Comparison of ENCODE assay signal across 20 cellular contexts in genomic region chr5:149496166-149496565, GRCh38. TPM values are rescaled to one million over a fixed set of nuclear protein-coding genes. Genes with fewer than 3 reads are reported as not detected.
DNase-seq lines count a peak whose midpoint lies in the region; ATAC-seq and TF ChIP-seq lines count a peak whose summit lies in the region.
"Had no signal": no experiment of that assay in that cellular context is flagged by ENCODE, and none has a peak within 500 bp of the region (broad histone marks: within the 10 kb centered on the region; RNA-seq: fewer than 3 reads in every experiment).

No MANE protein-coding gene starts in this region.

- WGBS in IMR-90 (ENCODE audit: extremely low coverage in 2 of 2, insufficient read length in 1 of 2), 2 experiments, result 67% methylated on average over 1 of the region's 1 CpG; no CpG with 5 or more reads in 1 of the 2 experiments

- H2BK5ac ChIP-seq in IMR-90 (ENCODE audit: low read depth, low read length, poor library complexity, severe bottlenecking), result peak overlapping the region; percentile 93

- H3K4ac ChIP-seq in IMR-90 (ENCODE audit: low read depth, low read length), result peak overlapping the region; percentile 50; the same call in 1 of the 2 replicates

- H2AK9ac ChIP-seq in IMR-90 (replicated peaks; ENCODE audit: low read depth, low read length, poor library complexity), result no peak overlapping the region

- no peak for DNase-seq in Calu3
- no peak for DNase-seq in IMR-90
- no peak for DNase-seq in endothelial cell (ENCODE audit: low spot score)
- DNase-seq in osteoblast (ENCODE audit: insufficient read length, low spot score, missing footprints), result no peak
- no peak for DNase-seq in KBM-7
- no peak for DNase-seq in Peyer's patch
- DNase-seq: activated CD4-positive, alpha-beta T cell treated with anti-CD3 and anti-CD28 coated beads, Interleukin-2, amount 50 U/mL, for 48 hours; activated naive CD4-positive, alpha-beta T cell; NCI-H1694; SJCRH30; stimulated activated naive CD4-positive, alpha-beta T cell; trophoblast cell had no signal

- H3K9ac ChIP-seq in IMR-90 (ENCODE audit: low read depth, low read length), result no peak overlapping the region

- CTCF ChIA-PET in Calu3 (lab: Charles Lee) (interaction anchor here (0.8 kb wide), 1 partner anchor 44 kb away, joined by 6 read pairs; no protein-coding TSS in a partner anchor), IMR-90 (lab: Yijun Ruan, JAX) (interaction anchor here (1.0 to 1.6 kb wide), 2 partner anchors 10 to 55 kb away, joined by 3 to 4 read pairs; partner anchors contain the start of gene CSNK1A1)

- H3K27ac Mint-ChIP-seq in Calu3 (ENCODE audit: unreplicated experiment) (no peak overlapping the region), endothelial cell (ENCODE audit: unreplicated experiment) (no peak overlapping the region)
- H3K27ac Mint-ChIP-seq: T-helper 1 cell treated with Interleukin-12 subunit alpha and Interleukin-12 subunit beta and Interleukin-4 antibody, amounts not matched to agents 30 μg/mL and 1 μg/mL, for 36 hours had no signal

- H2BK20ac ChIP-seq in IMR-90 (ENCODE audit: low read depth, low read length), result peak overlapping the region; percentile 75; the same call in 1 of the 2 replicates

- H2AK5ac ChIP-seq in IMR-90 (ENCODE audit: low read depth, low read length), result no peak overlapping the region; the same call in 1 of the 2 replicates

- H4K8ac ChIP-seq in IMR-90 (ENCODE audit: low read depth in 2 of 2, low read length in 2 of 2), result peak overlapping the region; percentile 0 to 66; a peak in 2 of 4 replicates

- H3K4me3 Mint-ChIP-seq in Calu3 (ENCODE audit: low read depth, unreplicated experiment) (no peak overlapping the region), endothelial cell (ENCODE audit: unreplicated experiment) (peak overlapping the region; percentile 35)
- H3K4me3 Mint-ChIP-seq: T-helper 1 cell treated with Interleukin-12 subunit alpha and Interleukin-12 subunit beta and Interleukin-4 antibody, amounts not matched to agents 30 μg/mL and 1 μg/mL, for 36 hours had no signal

- H3K9me3 Mint-ChIP-seq in Calu3 (ENCODE audit: low read depth, unreplicated experiment) (no peaks in the 10 kb centered on the region), endothelial cell (ENCODE audit: unreplicated experiment) (no peaks in the 10 kb centered on the region)
- H3K9me3 Mint-ChIP-seq: T-helper 1 cell treated with Interleukin-12 subunit alpha and Interleukin-12 subunit beta and Interleukin-4 antibody, amounts not matched to agents 30 μg/mL and 1 μg/mL, for 36 hours had no signal

- peaks cover 2% of the 10 kb centered on the region for H3K9me1 ChIP-seq in IMR-90 (ENCODE audit: insufficient read depth, low read length)

- H3K9me3 ChIP-seq in IMR-90 (ENCODE audit: control insufficient read depth, insufficient read depth, low read length) (no peaks in the 10 kb centered on the region), osteoblast (ENCODE audit: low read depth, low read length) (no peaks in the 10 kb centered on the region), Peyer's patch (no peaks in the 10 kb centered on the region)
- H3K9me3 ChIP-seq: ascending aorta, SJCRH30 had no signal

- peaks cover 26% of the 10 kb centered on the region for H3K4me1 Mint-ChIP-seq in Calu3 (ENCODE audit: low read depth, unreplicated experiment)
- no peaks in the 10 kb centered on the region for H3K4me1 Mint-ChIP-seq in endothelial cell (ENCODE audit: unreplicated experiment)

- H3K79me1 ChIP-seq in IMR-90 (ENCODE audit: low read depth in 1 of 2, low read length in 2 of 2), result peaks cover 13 to 53% of the 10 kb centered on the region in 2 experiments; a peak in 3 of 4 replicates

- peaks cover 2% of the 10 kb centered on the region; the same call in 1 of the 2 replicates for H4K20me1 ChIP-seq in IMR-90 (ENCODE audit: insufficient read depth, low read length)
- H4K20me1 ChIP-seq in osteoblast (ENCODE audit: insufficient read depth, low read length), result no peaks in the 10 kb centered on the region

- BruUV-seq in Calu3 (replicated peaks; lab: Mats Ljungman, UMichigan) (TSS peak; percentile 21), IMR-90 (replicated peaks; lab: Mats Ljungman, UMichigan) (TSS peak; percentile 59)

- H2BK15ac ChIP-seq in IMR-90 (ENCODE audit: low read depth, low read length), result no peak overlapping the region

- H3K4me3 ChIP-seq in IMR-90 (ENCODE audit: insufficient read depth, low read depth, low read length) (no peak overlapping the region), osteoblast (ENCODE audit: insufficient read depth, low read length) (no peak overlapping the region), Peyer's patch (no peak overlapping the region)
- H3K4me3 ChIP-seq: ascending aorta, coronary artery, SJCRH30 had no signal

- no peak overlapping the region for H4K91ac ChIP-seq in IMR-90 (ENCODE audit: insufficient read depth, low read depth, low read length)

- peak overlapping the region; percentile 46 for H2BK120ac ChIP-seq in IMR-90 (ENCODE audit: low read depth, low read length)

- ATAC-seq in IMR-90 (ENCODE audit: low read depth), result no peak; the same call in 1 of the 2 replicates
- no peak for ATAC-seq in HG03565 (IDR thresholded peaks at IDR 0.05; ENCODE audit: unreplicated experiment)
- no peak for ATAC-seq in GM19328 (IDR thresholded peaks at IDR 0.05; ENCODE audit: unreplicated experiment)
- ATAC-seq: left lobe of liver, sciatic nerve had no signal

- H3K14ac ChIP-seq in IMR-90 (replicated peaks; ENCODE audit: low read depth, low read length), result peak overlapping the region; percentile 55

- POLR2A ChIA-PET in IMR-90 (lab: Charles Lee; ENCODE audit: unreplicated experiment), result no interaction called here

- H3K27me3 ChIP-seq in IMR-90 (ENCODE audit: control insufficient read depth, insufficient read depth, low read length) (no peaks in the 10 kb centered on the region), osteoblast (ENCODE audit: insufficient read depth, low read length) (no peaks in the 10 kb centered on the region), Peyer's patch (no peaks in the 10 kb centered on the region)
- H3K27me3 ChIP-seq: ascending aorta, SJCRH30 had no signal

- H3K27me3 Mint-ChIP-seq in Calu3 (ENCODE audit: unreplicated experiment) (no peaks in the 10 kb centered on the region), endothelial cell (ENCODE audit: unreplicated experiment) (no peaks in the 10 kb centered on the region)

- TF ChIP-seq POLR2A in IMR-90 (IDR thresholded peaks at IDR 0.05; ENCODE audit: low read depth, low read length) (no peak), Peyer's patch (IDR thresholded peaks at IDR 0.05) (no peak)

- H3K4me1 ChIP-seq in IMR-90 (ENCODE audit: control insufficient read depth, insufficient read depth, low read length) (peaks cover 9% of the 10 kb centered on the region), osteoblast (ENCODE audit: insufficient read depth, low read length) (peaks cover 34% of the 10 kb centered on the region), Peyer's patch (no peaks in the 10 kb centered on the region)
- H3K4me1 ChIP-seq: SJCRH30 had no signal

- peaks cover 85% of the 10 kb centered on the region for H3K36me3 Mint-ChIP-seq in Calu3 (ENCODE audit: insufficient read depth, unreplicated experiment)
- H3K36me3 Mint-ChIP-seq in endothelial cell (ENCODE audit: low read depth, unreplicated experiment), result peaks cover 8% of the 10 kb centered on the region

- dilution Hi-C loops in IMR-90 (cut with HindIII; ENCODE audit: low sequenced_read_pairs, unreplicated experiment), result no loop called here

- H3K18ac ChIP-seq in IMR-90 (ENCODE audit: low read depth, low read length), result peak overlapping the region; percentile 82; the same call in 1 of the 2 replicates

- peak overlapping the region; percentile 82 for H3K23ac ChIP-seq in IMR-90 (ENCODE audit: low read depth, low read length)

- H2AFZ ChIP-seq in IMR-90 (replicated peaks; ENCODE audit: low read length, poor library complexity) (no peak overlapping the region), osteoblast (ENCODE audit: low read length) (no peak overlapping the region)

- TF ChIP-seq RAD21 in IMR-90 (IDR thresholded peaks at IDR 0.05; ENCODE audit: low read length), result no peak

- H3K36me3 ChIP-seq in IMR-90 (ENCODE audit: control insufficient read depth, insufficient read depth, low read length) (peaks cover 25% of the 10 kb centered on the region), osteoblast (ENCODE audit: insufficient read depth, low read length) (peaks cover 69% of the 10 kb centered on the region), Peyer's patch (peaks cover 0 to 70% (median 0%) of the 10 kb centered on the region in 3 donors)

- no peak overlapping the region for H3K4me2 ChIP-seq in IMR-90 (ENCODE audit: low read depth, low read length)
- H3K4me2 ChIP-seq in osteoblast (ENCODE audit: insufficient read depth, low read length), result no peak overlapping the region

- TF ChIP-seq CTCF in Calu3 (IDR thresholded peaks at IDR 0.05; ENCODE audit: unreplicated experiment), result no peak
- no peak for TF ChIP-seq CTCF in IMR-90 (conservative IDR thresholded peaks at IDR 0.05; ENCODE audit: low read depth, low read length)
- TF ChIP-seq CTCF in endothelial cell (IDR thresholded peaks at IDR 0.05; ENCODE audit: unreplicated experiment), result no peak
- no peak for TF ChIP-seq CTCF in osteoblast (IDR thresholded peaks at IDR 0.05; ENCODE audit: extremely low read depth, low read depth, low read length)
- TF ChIP-seq CTCF in Peyer's patch (IDR thresholded peaks at IDR 0.05), result no peak

- peak overlapping the region; percentile 1; the same call in 1 of the 2 replicates for H3K27ac ChIP-seq in IMR-90 (ENCODE audit: insufficient read depth, low read length)
- peak overlapping the region; percentile 86 for H3K27ac ChIP-seq in osteoblast (ENCODE audit: low read depth, low read length)
- peak overlapping the region in 1 of 4 donors; percentile 3 for H3K27ac ChIP-seq in Peyer's patch
- H3K27ac ChIP-seq: SJCRH30, VCaP had no signal

- in situ Hi-C loops in IMR-90 (cut with MboI; ENCODE audit: low sequenced_read_pairs) (no loop called here), KBM-7 (cut with MboI; ENCODE audit: low pct_unique_long_range_greater_than_20kb, low sequenced_read_pairs) (no loop called here)

- intact Hi-C loops in Calu3 (cut with micrococcal nuclease; ENCODE audit: unreplicated experiment), result no loop called here
- intact Hi-C loops in IMR-90 (cut with micrococcal nuclease), result loop anchor here (2.0 kb wide), 2 partner anchors 47 to 55 kb away; partner anchors contain the start of gene CSNK1A1

- peak overlapping the region; percentile 20; the same call in 1 of the 2 replicates for H3K56ac ChIP-seq in IMR-90 (ENCODE audit: extremely low read depth, insufficient read depth, low read length)

- peak overlapping the region; percentile 0; the same call in 1 of the 2 replicates for H4K5ac ChIP-seq in IMR-90 (ENCODE audit: low read depth, low read length)

- peaks cover 10% of the 10 kb centered on the region for H3K79me2 ChIP-seq in osteoblast (ENCODE audit: insufficient read depth, low read length)

TF ChIP-seq in IMR-90, 13 proteins besides CTCF, POLR2A, EP300 and RAD21 (continues in another document):
- TF ChIP-seq BHLHE40 (IDR thresholded peaks at IDR 0.05; ENCODE audit: low read depth, low read length), result no peak

RNA-seq across cellular contexts. Expression of gene CSNK1A1, which starts 55.1 kb away (rescaled TPM):
- total RNA-seq in Calu3 (2022) (350 and 377 TPM in 2 replicates), IMR-90 (2012; rRNA removed) (419 and 573 TPM in 2 replicates), endothelial cell (ENCODE audit: unreplicated experiment) (242 TPM), osteoblast (444 and 497 TPM in 2 replicates), Peyer's patch (100 to 1,000 TPM; 185 to 253 (median 207) TPM)
- polyA plus RNA-seq in IMR-90 (2012; rRNA removed), result 112 and 140 TPM in 2 replicates
- polyA plus RNA-seq in IMR-90 (2012; cell fraction: cytosol; rRNA removed), result 64.4 and 68.9 TPM in 2 replicates
- 56.7 and 85.2 TPM in 2 replicates for polyA plus RNA-seq in IMR-90 (2012; cell fraction: nucleus; rRNA removed; ENCODE audit: low replicate concordance)
